Comparison of ENCODE assay signal across 1 cellular context in the genomic region with DNA sequence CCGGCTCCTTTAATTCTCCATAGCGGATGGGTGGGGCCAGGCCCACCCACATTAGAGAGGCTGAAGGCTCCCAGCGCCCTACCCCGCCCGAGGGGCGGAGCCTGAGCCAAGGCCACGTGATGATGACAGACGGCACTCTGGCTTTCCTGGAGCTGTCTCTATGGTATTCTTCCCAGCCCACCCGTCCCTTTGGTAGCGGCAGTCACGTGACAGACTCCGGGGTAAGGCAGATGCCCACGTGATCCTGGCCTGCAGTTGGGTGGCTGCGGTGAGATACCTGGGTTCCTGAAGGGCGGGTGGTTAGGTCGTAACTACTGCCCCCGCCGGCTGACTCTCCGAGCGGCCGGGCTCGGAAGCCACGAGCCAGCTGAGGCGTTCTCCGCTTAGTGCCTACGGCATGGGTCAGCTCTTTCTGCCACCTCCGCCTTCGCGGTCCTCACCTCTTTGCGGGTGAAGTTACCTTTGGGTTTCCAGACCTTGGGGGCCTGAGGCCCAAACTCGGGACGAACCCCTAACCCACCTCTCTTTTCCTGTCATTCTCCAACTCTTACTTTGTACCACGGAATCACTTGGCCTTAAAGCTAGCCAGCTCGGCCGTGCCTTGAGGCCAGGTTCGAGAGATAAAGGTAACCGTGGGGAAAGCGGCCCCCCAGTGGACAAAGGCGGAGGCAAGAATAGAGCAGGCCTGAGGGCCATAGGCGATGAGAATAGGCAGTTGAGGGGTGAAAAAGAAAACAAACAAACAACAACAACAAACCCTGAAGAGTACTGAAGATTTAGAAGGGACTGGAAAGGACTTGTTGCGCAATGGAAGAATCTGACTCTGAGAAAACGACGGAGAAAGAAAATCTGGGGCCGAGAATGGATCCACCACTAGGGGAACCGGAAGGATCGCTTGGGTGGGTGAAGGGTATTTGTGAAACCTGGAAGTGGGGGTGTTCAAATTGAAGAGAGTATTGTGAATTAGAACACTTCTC.
A peak's percentile ranks its signal among the peaks of the same experiment; 100 is the strongest.
TF ChIP-seq lines count a peak whose summit lies in the region.

A gene with protein sequence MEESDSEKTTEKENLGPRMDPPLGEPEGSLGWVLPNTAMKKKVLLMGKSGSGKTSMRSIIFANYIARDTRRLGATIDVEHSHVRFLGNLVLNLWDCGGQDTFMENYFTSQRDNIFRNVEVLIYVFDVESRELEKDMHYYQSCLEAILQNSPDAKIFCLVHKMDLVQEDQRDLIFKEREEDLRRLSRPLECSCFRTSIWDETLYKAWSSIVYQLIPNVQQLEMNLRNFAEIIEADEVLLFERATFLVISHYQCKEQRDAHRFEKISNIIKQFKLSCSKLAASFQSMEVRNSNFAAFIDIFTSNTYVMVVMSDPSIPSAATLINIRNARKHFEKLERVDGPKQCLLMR (plus strand): TSS at position 229 of the 977 bp plus-strand sequence. CDS start 579 bp downstream, at position 808.

TF ChIP-seq in WTC11, 78 proteins besides CTCF, POLR2A, EP300 and RAD21 (continued from another document):
- TF ChIP-seq CREB1 (CRISPR knock-in tag; IDR thresholded peaks at IDR 0.05) (no peak), ELF4 (CRISPR knock-in tag; IDR thresholded peaks at IDR 0.05; ENCODE audit: low read depth) (no peak), ESRRA (CRISPR knock-in tag; IDR thresholded peaks at IDR 0.05; ENCODE audit: borderline replicate concordance) (no peak), TCF7 (CRISPR knock-in tag; IDR thresholded peaks at IDR 0.05; ENCODE audit: low read depth) (no peak), JUN (CRISPR knock-in tag; IDR thresholded peaks at IDR 0.05) (no peak), ZNF317 (CRISPR knock-in tag; IDR thresholded peaks at IDR 0.05; ENCODE audit: borderline replicate concordance, low read depth) (no peak), JAZF1 (CRISPR knock-in tag; IDR thresholded peaks at IDR 0.05) (no peak), NFE2L1 (CRISPR knock-in tag; IDR thresholded peaks at IDR 0.05) (no peak), KAT7 (CRISPR knock-in tag; IDR thresholded peaks at IDR 0.05; ENCODE audit: borderline replicate concordance) (no peak), FOXK1 (CRISPR knock-in tag; IDR thresholded peaks at IDR 0.05) (peak; percentile 50; the same call in 1 of the 2 replicates), ETV6 (CRISPR knock-in tag; IDR thresholded peaks at IDR 0.05) (peak; percentile 22; the same call in 1 of the 2 replicates), CBFB (CRISPR knock-in tag; IDR thresholded peaks at IDR 0.05; ENCODE audit: low read depth) (no peak)
- TF ChIP-seq, protein P1, sequence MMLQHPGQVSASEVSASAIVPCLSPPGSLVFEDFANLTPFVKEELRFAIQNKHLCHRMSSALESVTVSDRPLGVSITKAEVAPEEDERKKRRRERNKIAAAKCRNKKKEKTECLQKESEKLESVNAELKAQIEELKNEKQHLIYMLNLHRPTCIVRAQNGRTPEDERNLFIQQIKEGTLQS (CRISPR knock-in tag; conservative IDR thresholded peaks at IDR 0.05), result no peak
- TF ChIP-seq, protein P2, sequence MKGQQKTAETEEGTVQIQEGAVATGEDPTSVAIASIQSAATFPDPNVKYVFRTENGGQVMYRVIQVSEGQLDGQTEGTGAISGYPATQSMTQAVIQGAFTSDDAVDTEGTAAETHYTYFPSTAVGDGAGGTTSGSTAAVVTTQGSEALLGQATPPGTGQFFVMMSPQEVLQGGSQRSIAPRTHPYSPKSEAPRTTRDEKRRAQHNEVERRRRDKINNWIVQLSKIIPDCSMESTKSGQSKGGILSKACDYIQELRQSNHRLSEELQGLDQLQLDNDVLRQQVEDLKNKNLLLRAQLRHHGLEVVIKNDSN (CRISPR knock-in tag; IDR thresholded peaks at IDR 0.05), result peak; percentile 97
- TF ChIP-seq, protein P3, sequence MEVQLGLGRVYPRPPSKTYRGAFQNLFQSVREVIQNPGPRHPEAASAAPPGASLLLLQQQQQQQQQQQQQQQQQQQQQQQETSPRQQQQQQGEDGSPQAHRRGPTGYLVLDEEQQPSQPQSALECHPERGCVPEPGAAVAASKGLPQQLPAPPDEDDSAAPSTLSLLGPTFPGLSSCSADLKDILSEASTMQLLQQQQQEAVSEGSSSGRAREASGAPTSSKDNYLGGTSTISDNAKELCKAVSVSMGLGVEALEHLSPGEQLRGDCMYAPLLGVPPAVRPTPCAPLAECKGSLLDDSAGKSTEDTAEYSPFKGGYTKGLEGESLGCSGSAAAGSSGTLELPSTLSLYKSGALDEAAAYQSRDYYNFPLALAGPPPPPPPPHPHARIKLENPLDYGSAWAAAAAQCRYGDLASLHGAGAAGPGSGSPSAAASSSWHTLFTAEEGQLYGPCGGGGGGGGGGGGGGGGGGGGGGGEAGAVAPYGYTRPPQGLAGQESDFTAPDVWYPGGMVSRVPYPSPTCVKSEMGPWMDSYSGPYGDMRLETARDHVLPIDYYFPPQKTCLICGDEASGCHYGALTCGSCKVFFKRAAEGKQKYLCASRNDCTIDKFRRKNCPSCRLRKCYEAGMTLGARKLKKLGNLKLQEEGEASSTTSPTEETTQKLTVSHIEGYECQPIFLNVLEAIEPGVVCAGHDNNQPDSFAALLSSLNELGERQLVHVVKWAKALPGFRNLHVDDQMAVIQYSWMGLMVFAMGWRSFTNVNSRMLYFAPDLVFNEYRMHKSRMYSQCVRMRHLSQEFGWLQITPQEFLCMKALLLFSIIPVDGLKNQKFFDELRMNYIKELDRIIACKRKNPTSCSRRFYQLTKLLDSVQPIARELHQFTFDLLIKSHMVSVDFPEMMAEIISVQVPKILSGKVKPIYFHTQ (CRISPR knock-in tag; IDR thresholded peaks at IDR 0.05), result no peak
- TF ChIP-seq, protein P4, sequence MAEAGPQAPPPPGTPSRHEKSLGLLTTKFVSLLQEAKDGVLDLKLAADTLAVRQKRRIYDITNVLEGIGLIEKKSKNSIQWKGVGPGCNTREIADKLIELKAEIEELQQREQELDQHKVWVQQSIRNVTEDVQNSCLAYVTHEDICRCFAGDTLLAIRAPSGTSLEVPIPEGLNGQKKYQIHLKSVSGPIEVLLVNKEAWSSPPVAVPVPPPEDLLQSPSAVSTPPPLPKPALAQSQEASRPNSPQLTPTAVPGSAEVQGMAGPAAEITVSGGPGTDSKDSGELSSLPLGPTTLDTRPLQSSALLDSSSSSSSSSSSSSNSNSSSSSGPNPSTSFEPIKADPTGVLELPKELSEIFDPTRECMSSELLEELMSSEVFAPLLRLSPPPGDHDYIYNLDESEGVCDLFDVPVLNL (CRISPR knock-in tag; IDR thresholded peaks at IDR 0.05; ENCODE audit: borderline replicate concordance, low read depth), result no peak
TF ChIP-seq in WTC11: peak in this region for 6.
